8 cellular contexts compared by ENCODE assay signal in the genomic region with DNA sequence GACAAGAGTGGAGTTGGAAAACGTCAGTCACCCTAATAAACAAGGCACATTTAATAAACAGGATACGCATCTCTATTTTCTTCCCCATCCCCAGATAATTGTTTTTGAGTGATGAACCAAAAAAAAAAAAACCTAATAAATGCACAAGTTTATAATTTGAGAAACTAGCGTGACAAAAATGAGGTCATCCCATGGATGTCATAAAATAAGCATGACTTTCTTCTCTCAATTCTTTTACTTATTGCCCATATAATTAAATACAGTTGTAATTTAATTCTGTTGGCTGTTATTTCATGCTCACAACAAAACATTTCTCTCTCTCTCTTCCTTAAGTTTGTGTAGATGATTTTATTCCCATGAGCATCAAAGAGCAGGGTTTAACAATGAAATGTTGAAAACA. TPM values are rescaled to one million over a fixed set of nuclear protein-coding genes. Genes with fewer than 3 reads are reported as not detected.
"Had no signal": no experiment of that assay in that cellular context is flagged by ENCODE, and none has a peak within 500 bp of the region (broad histone marks: within the 10 kb centered on the region; RNA-seq: fewer than 3 reads in every experiment).

No MANE protein-coding gene starts in this region.

- H2AFZ ChIP-seq: GM23338 had no signal

- H3K4me3 ChIP-seq: GM23338, K562 had no signal

- H3K4me2 ChIP-seq: GM23338 had no signal

- ATAC-seq: GM23338, K562 had no signal

- DNase-seq: H9, HCEC 1CT, HFFc6, IMR-90, KG1 had no signal

- H3K27ac ChIP-seq: HL-60 had no signal

RNA-seq across cellular contexts. Expression of a gene that starts 20.7 kb away (rescaled TPM):
- total RNA-seq: HFFc6 had no signal
